Comparison of ENCODE assay signal across 8 cellular contexts in genomic region chr2:106160786-106161261, GRCh38.
DNase-seq lines count a peak whose midpoint lies in the region; ATAC-seq lines count a peak whose summit lies in the region.
"Had no signal": no experiment of that assay in that cellular context is flagged by ENCODE, and none has a peak within 500 bp of the region (broad histone marks: within the 10 kb centered on the region; RNA-seq: fewer than 3 reads in every experiment).

No MANE protein-coding gene starts in this region.

- H3K27ac ChIP-seq in KOPT-K1 (ENCODE audit: low read depth, low read length, poor library complexity, severe bottlenecking): peak overlapping the region; percentile 98

- peak; percentile 59 for ATAC-seq in GM21423 (IDR thresholded peaks at IDR 0.05; ENCODE audit: unreplicated experiment)
- no peak for ATAC-seq in HG03280 (IDR thresholded peaks at IDR 0.05; ENCODE audit: unreplicated experiment)

- peaks cover 14% of the 10 kb centered on the region for H3K9me3 ChIP-seq in KOPT-K1 (ENCODE audit: insufficient read depth, low read length, poor library complexity, severe bottlenecking)

- H3K36me3 ChIP-seq in KOPT-K1 (ENCODE audit: insufficient read depth, low read length): peaks cover 67% of the 10 kb centered on the region

- peak; percentile 36 for DNase-seq in activated naive CD4-positive, alpha-beta T cell treated with anti-CD3 and anti-CD28 coated beads, Interleukin-2, amount 50 U/mL, for 16 hours
- DNase-seq in stimulated activated CD4-positive, alpha-beta T cell treated with anti-CD3 and anti-CD28 coated beads, Interleukin-4, amount 100 ng/mL, for 1 hour: peak; percentile 26
- no peak for DNase-seq in NCI-H526 (lab: John Stamatoyannopoulos, UW)
- no peak for DNase-seq in HCEC 1CT
- DNase-seq: IMR-90 had no signal

Comparison
In these comparisons a context has a peak if more than half of its experiments do, and no peak if none do; other contexts are left out.
1. DNase-seq: peak in activated naive CD4-positive, alpha-beta T cell treated with anti-CD3 and anti-CD28 coated beads, Interleukin-2, amount 50 U/mL, for 16 hours (single experiment) and stimulated activated CD4-positive, alpha-beta T cell treated with anti-CD3 and anti-CD28 coated beads, Interleukin-4, amount 100 ng/mL, for 1 hour (single experiment); none in NCI-H526 (0 of 2) and HCEC 1CT (single experiment).